Comparison of ENCODE assay signal across 37 cellular contexts in genomic region chr19:35619290-35619923, GRCh38. TPM values are rescaled to one million over a fixed set of nuclear protein-coding genes. Genes with fewer than 3 reads are reported as not detected.
A peak's percentile ranks its signal among the peaks of the same experiment; 100 is the strongest.
DNase-seq lines count a peak whose midpoint lies in the region; ATAC-seq and TF ChIP-seq lines count a peak whose summit lies in the region.
"Had no signal": no experiment of that assay in that cellular context is flagged by ENCODE, and none has a peak within 500 bp of the region (broad histone marks: within the 10 kb centered on the region; RNA-seq: fewer than 3 reads in every experiment).

No MANE protein-coding gene starts in this region.

- peaks cover 39% of the 10 kb centered on the region for H3K36me3 Mint-ChIP-seq in stimulated activated effector memory CD8-positive, alpha-beta T cell treated with anti-CD3 and anti-CD28 coated beads, Interleukin-12 subunit alpha, Interleukin-12 subunit beta, amount 100 ng/mL, for 72 hours

- POLR2A ChIA-PET in HEK293 (lab: Yijun Ruan, JAX): interaction anchor here (0.6 to 2.1 kb wide), 5 partner anchors 9 to 266 kb away, joined by 3 to 5 read pairs (median 4); partner anchors contain the start of genes COX6B1 and RBM42

- H3K4me1 ChIP-seq in left ventricle myocardium inferior (no peaks in the 10 kb centered on the region), HEK293 (ENCODE audit: control insufficient read depth, insufficient read depth, low read length) (no peaks in the 10 kb centered on the region), osteoblast (ENCODE audit: insufficient read depth, low read length) (no peaks in the 10 kb centered on the region)
- H3K4me1 ChIP-seq: A549; BE2C; BLaER1; BLaER1 treated with 17β-estradiol and CSF1 and Interleukin-3, amounts not matched to agents 10 nM and 100 nM; Caco-2 had no signal

- H3K27ac Mint-ChIP-seq in stimulated activated effector memory CD8-positive, alpha-beta T cell treated with anti-CD3 and anti-CD28 coated beads, Interleukin-12 subunit alpha, Interleukin-12 subunit beta, amount 100 ng/mL, for 72 hours: peak overlapping the region; percentile 43
- H3K27ac Mint-ChIP-seq: B cell; CD4-positive, alpha-beta memory T cell; CD4-positive, alpha-beta T cell; CD8-positive, alpha-beta T cell had no signal

- no peaks in the 10 kb centered on the region for H3K9me3 ChIP-seq in left ventricle myocardium inferior (replicated peaks)
- no peaks in the 10 kb centered on the region for H3K9me3 ChIP-seq in HEK293 (ENCODE audit: control insufficient read depth, insufficient read depth, low read depth, low read length)
- no peaks in the 10 kb centered on the region for H3K9me3 ChIP-seq in osteoblast (ENCODE audit: low read depth, low read length)
- no peaks in the 10 kb centered on the region for H3K9me3 ChIP-seq in MG63
- H3K9me3 ChIP-seq: A549; BE2C; BLaER1; BLaER1 treated with 17β-estradiol and CSF1 and Interleukin-3, amounts not matched to agents 10 nM and 100 nM; Caco-2 had no signal

- H3K27me3 ChIP-seq in left ventricle myocardium inferior (ENCODE audit: low read depth) (no peaks in the 10 kb centered on the region), osteoblast (ENCODE audit: insufficient read depth, low read length) (no peaks in the 10 kb centered on the region), MG63 (no peaks in the 10 kb centered on the region)
- H3K27me3 ChIP-seq: BE2C; BLaER1; BLaER1 treated with 17β-estradiol and CSF1 and Interleukin-3, amounts not matched to agents 10 nM and 100 nM had no signal

- H3K27ac ChIP-seq in left ventricle myocardium inferior (replicated peaks): no peak overlapping the region
- H3K27ac ChIP-seq in HEK293 (ENCODE audit: extremely low read depth, low read depth, low read length): 0 out of 2 replicates have a peak overlapping the region, but pooled peaks have one; percentile 4
- H3K27ac ChIP-seq in osteoblast (ENCODE audit: low read depth, low read length): no peak overlapping the region
- H3K27ac ChIP-seq: 22Rv1; A549; BLaER1; BLaER1 treated with 17β-estradiol and CSF1 and Interleukin-3, amounts not matched to agents 10 nM and 100 nM; C4-2B had no signal

- ATAC-seq in Right ventricle myocardium inferior (no peak), HG02759 (IDR thresholded peaks at IDR 0.05; ENCODE audit: unreplicated experiment) (no peak)
- no peak for ATAC-seq in stimulated activated effector memory CD8-positive, alpha-beta T cell treated with anti-CD3 and anti-CD28 coated beads, Interleukin-12 subunit alpha, Interleukin-12 subunit beta, amount 100 ng/mL, for 72 hours
- ATAC-seq: CD8-positive, alpha-beta T cell had no signal

- H3K4me2 ChIP-seq in osteoblast (ENCODE audit: insufficient read depth, low read length): no peak overlapping the region
- H3K4me2 ChIP-seq: A549; BLaER1; BLaER1 treated with 17β-estradiol and CSF1 and Interleukin-3, amounts not matched to agents 10 nM and 100 nM had no signal

- no peak overlapping the region for H3K4me3 Mint-ChIP-seq in stimulated activated effector memory CD8-positive, alpha-beta T cell treated with anti-CD3 and anti-CD28 coated beads, Interleukin-12 subunit alpha, Interleukin-12 subunit beta, amount 100 ng/mL, for 72 hours
- H3K4me3 Mint-ChIP-seq: B cell; CD14-positive monocyte; CD4-positive, alpha-beta memory T cell; CD4-positive, alpha-beta T cell; CD4-positive, CD25-positive, alpha-beta regulatory T cell; CD8-positive, alpha-beta memory T cell; CD8-positive, alpha-beta T cell had no signal

- H3K4me1 Mint-ChIP-seq in stimulated activated effector memory CD8-positive, alpha-beta T cell treated with anti-CD3 and anti-CD28 coated beads, Interleukin-12 subunit alpha, Interleukin-12 subunit beta, amount 100 ng/mL, for 72 hours: no peaks in the 10 kb centered on the region
- H3K4me1 Mint-ChIP-seq: B cell; CD14-positive monocyte; CD8-positive, alpha-beta memory T cell had no signal

- no peaks in the 10 kb centered on the region for H4K20me1 ChIP-seq in osteoblast (ENCODE audit: insufficient read depth, low read length)
- H4K20me1 ChIP-seq: BLaER1; BLaER1 treated with 17β-estradiol and CSF1 and Interleukin-3, amounts not matched to agents 10 nM and 100 nM had no signal

- H2AFZ ChIP-seq in osteoblast (ENCODE audit: low read length): no peak overlapping the region

- DNase-seq in Right ventricle myocardium inferior (ENCODE audit: missing footprints): peak; percentile 21
- DNase-seq in left ventricle myocardium inferior: no peak
- peak; percentile 35 for DNase-seq in osteoblast (ENCODE audit: insufficient read length, low spot score, missing footprints)
- DNase-seq in stimulated activated effector memory CD8-positive, alpha-beta T cell treated with anti-CD3 and anti-CD28 coated beads, Interleukin-12 subunit alpha, Interleukin-12 subunit beta, amount 100 ng/mL, for 72 hours (ENCODE audit: low spot score in 2 of 2): no peak
- DNase-seq in activated naive CD4-positive, alpha-beta T cell treated with Interleukin-2 at 50 U/mL for 16 hours: no peak
- no peak for DNase-seq in MG63
- DNase-seq: 8988T; ACHN; AML-193; BE2C; C1 segment of cervical spinal cord; Calu3; CD4-positive, alpha-beta memory T cell; CD4-positive, alpha-beta T cell; CD4-positive, CD25-positive, alpha-beta regulatory T cell; CD8-positive, alpha-beta memory T cell; CD8-positive, alpha-beta T cell; COR-L47; DMS 273 treated with DMSO at 0.1 percent for 48 hours; DMS153; DMS79; DMS79 treated with DMSO at 0.1 percent for 48 hours; DND-41; EL had no signal

- H3K36me3 ChIP-seq in left ventricle myocardium inferior (no peaks in the 10 kb centered on the region), HEK293 (ENCODE audit: control insufficient read depth in 2 of 2, insufficient read depth in 1 of 2, low read length in 2 of 2) (peaks cover 92 to 97% of the 10 kb centered on the region in 2 experiments), osteoblast (ENCODE audit: insufficient read depth, low read length) (peaks cover 6% of the 10 kb centered on the region), MG63 (peaks cover 3% of the 10 kb centered on the region; the same call in 1 of the 2 replicates)

- intact Hi-C loops in Right ventricle myocardium inferior (cut with DNase I) (no loop called here), left ventricle myocardium inferior (cut with micrococcal nuclease) (no loop called here)

- no peaks in the 10 kb centered on the region for H3K79me2 ChIP-seq in osteoblast (ENCODE audit: insufficient read depth, low read length)

- CTCF ChIA-PET in HEK293 (lab: Yijun Ruan, JAX): interaction anchor here (0.6 to 1.5 kb wide), 5 partner anchors 13 to 71 kb away, joined by 3 to 7 read pairs (median 4); no protein-coding TSS in a partner anchor

- TF ChIP-seq CTCF in left ventricle myocardium inferior (IDR thresholded peaks at IDR 0.05; ENCODE audit: borderline replicate concordance): no peak
- TF ChIP-seq CTCF in HEK293 (tag by site-specific recombination; IDR thresholded peaks at IDR 0.05): no peak
- TF ChIP-seq CTCF in osteoblast (IDR thresholded peaks at IDR 0.05; ENCODE audit: extremely low read depth, low read depth, low read length): no peak

- no peak overlapping the region for H3K4me3 ChIP-seq in left ventricle myocardium inferior
- no peak overlapping the region for H3K4me3 ChIP-seq in HEK293 (ENCODE audit: low read depth, low read length)
- no peak overlapping the region for H3K4me3 ChIP-seq in osteoblast (ENCODE audit: insufficient read depth, low read length)
- H3K4me3 ChIP-seq in MG63: no peak overlapping the region
- H3K4me3 ChIP-seq: A549; BLaER1; BLaER1 treated with 17β-estradiol and CSF1 and Interleukin-3, amounts not matched to agents 10 nM and 100 nM had no signal

- H3K9me3 Mint-ChIP-seq in stimulated activated effector memory CD8-positive, alpha-beta T cell treated with anti-CD3 and anti-CD28 coated beads, Interleukin-12 subunit alpha, Interleukin-12 subunit beta, amount 100 ng/mL, for 72 hours: no peaks in the 10 kb centered on the region
- H3K9me3 Mint-ChIP-seq: CD4-positive, alpha-beta T cell; CD4-positive, CD25-positive, alpha-beta regulatory T cell; CD8-positive, alpha-beta memory T cell; CD8-positive, alpha-beta T cell had no signal

TF ChIP-seq in HEK293, 187 proteins besides CTCF, POLR2A, EP300 and RAD21 (continues in another document):
- no peak for TF ChIP-seq ZSCAN23 (tag by site-specific recombination; IDR thresholded peaks at IDR 0.05)
- no peak for TF ChIP-seq ZNF529 (tag by site-specific recombination; IDR thresholded peaks at IDR 0.05; ENCODE audit: insufficient replicate concordance)
- no peak for TF ChIP-seq ZFP41 (tag by site-specific recombination; IDR thresholded peaks at IDR 0.05; ENCODE audit: borderline replicate concordance)
- no peak for TF ChIP-seq ZBTB1 (tag by site-specific recombination; IDR thresholded peaks at IDR 0.05)
- TF ChIP-seq ZNF138 (tag by site-specific recombination; IDR thresholded peaks at IDR 0.05; ENCODE audit: borderline replicate concordance): no peak
- no peak for TF ChIP-seq ZNF18 (tag by site-specific recombination; IDR thresholded peaks at IDR 0.05)

RNA-seq across cellular contexts. Expression of gene HAUS5, which starts 6.9 kb away (rescaled TPM):
- total RNA-seq in Right ventricle myocardium inferior (5.2 TPM), left ventricle myocardium inferior (3.7 TPM), osteoblast (3.2 and 4.7 TPM in 2 replicates)
- 12.8 and 18.2 TPM in 2 replicates for total RNA-seq in MG63 (2014; rRNA removed; shearing (Covaris generic); ENCODE audit: low replicate concordance)

RNA-seq across cellular contexts. Expression of gene RBM42, which starts 9.4 kb away (rescaled TPM):
- total RNA-seq in Right ventricle myocardium inferior (51.5 TPM), left ventricle myocardium inferior (52.7 TPM), osteoblast (36.2 and 45.2 TPM in 2 replicates)
- 103 and 144 TPM in 2 replicates for total RNA-seq in MG63 (2014; rRNA removed; shearing (Covaris generic); ENCODE audit: low replicate concordance)

RNA-seq across cellular contexts. Expression of gene ETV2, which starts 22.1 kb away (rescaled TPM):
- 0.68 TPM for total RNA-seq in Right ventricle myocardium inferior
- total RNA-seq in left ventricle myocardium inferior: 0.33 TPM
- 0.29 and 0.36 TPM in 2 replicates for total RNA-seq in osteoblast
- total RNA-seq in MG63 (2014; rRNA removed; shearing (Covaris generic); ENCODE audit: low replicate concordance): not detected in 2 replicates
- total RNA-seq: CD4-positive, CD25-positive, alpha-beta regulatory T cell; Daoy had no signal

RNA-seq across cellular contexts. Expression of gene COX6B1, which starts 28.7 kb away (rescaled TPM):
- total RNA-seq in Right ventricle myocardium inferior (1,537 TPM), left ventricle myocardium inferior (1,365 TPM), osteoblast (123 and 185 TPM in 2 replicates)
- total RNA-seq in MG63 (2014; rRNA removed; shearing (Covaris generic); ENCODE audit: low replicate concordance): 377 and 417 TPM in 2 replicates

RNA-seq across cellular contexts. Expression of gene PMIS2, which starts 33.4 kb away (rescaled TPM):
- total RNA-seq in Right ventricle myocardium inferior (not detected), left ventricle myocardium inferior (not detected), osteoblast (not detected in 2 replicates)
- total RNA-seq in MG63 (2014; rRNA removed; shearing (Covaris generic); ENCODE audit: low replicate concordance): not detected in 2 replicates
- total RNA-seq: A172; A673; B cell; Caco-2; Calu3; CD4-positive, alpha-beta memory T cell; CD4-positive, alpha-beta T cell; CD4-positive, CD25-positive, alpha-beta regulatory T cell; CD8-positive, alpha-beta memory T cell; CD8-positive, alpha-beta T cell; Daoy had no signal

Comparison
In these comparisons a context has a peak if more than half of its experiments do, and no peak if none do; other contexts are left out.
1. DNase-seq: peak in Right ventricle myocardium inferior (single experiment) and osteoblast (single experiment); none in left ventricle myocardium inferior (single experiment), stimulated activated effector memory CD8-positive, alpha-beta T cell treated with anti-CD3 and anti-CD28 coated beads, Interleukin-12 subunit alpha, Interleukin-12 subunit beta, amount 100 ng/mL, for 72 hours (0 of 2), activated naive CD4-positive, alpha-beta T cell treated with Interleukin-2 at 50 U/mL for 16 hours (single experiment) and MG63 (single experiment).